1 cellular context compared by ENCODE assay signal in genomic region chr1:169676001-169676400, GRCh38.
TF ChIP-seq lines count a peak whose summit lies in the region.

No MANE protein-coding gene starts in this region.

TF ChIP-seq in GM23338, 12 proteins besides CTCF, POLR2A, EP300 and RAD21 (continued from another document):
- TF ChIP-seq ZNF462 (CRISPR knock-in tag; IDR thresholded peaks at IDR 0.05), result no peak
- no peak for TF ChIP-seq ZNF114 (CRISPR knock-in tag; IDR thresholded peaks at IDR 0.05)
- no peak for TF ChIP-seq CREB1 (CRISPR knock-in tag; IDR thresholded peaks at IDR 0.05; ENCODE audit: low read depth)
- no peak for TF ChIP-seq ZNF331 (CRISPR knock-in tag; IDR thresholded peaks at IDR 0.05; ENCODE audit: low read depth)
